Comparison of ENCODE assay signal across 18 cellular contexts in genomic region chr6:75632247-75632646, GRCh38. TPM values are rescaled to one million over a fixed set of nuclear protein-coding genes. Genes with fewer than 3 reads are reported as not detected.
DNase-seq lines count a peak whose midpoint lies in the region; ATAC-seq and TF ChIP-seq lines count a peak whose summit lies in the region.
"Had no signal": no experiment of that assay in that cellular context is flagged by ENCODE, and none has a peak within 500 bp of the region (broad histone marks: within the 10 kb centered on the region; RNA-seq: fewer than 3 reads in every experiment).

No MANE protein-coding gene starts in this region.

- H3K36me3 Mint-ChIP-seq in activated T-cell treated with anti-CD3 and anti-CD28 coated beads, Interleukin-2, amount 50 U/mL, for 24 hours (ENCODE audit: low read depth), result peaks cover 79% of the 10 kb centered on the region
- peaks cover 66% of the 10 kb centered on the region for H3K36me3 Mint-ChIP-seq in CD8-positive, alpha-beta T cell
- peaks cover 4% of the 10 kb centered on the region; the same call in 1 of the 2 replicates for H3K36me3 Mint-ChIP-seq in HFFc6 (ENCODE audit: low read depth)

- peaks cover 13% of the 10 kb centered on the region for H3K4me1 Mint-ChIP-seq in activated T-cell treated with anti-CD3 and anti-CD28 coated beads, Interleukin-2, amount 50 U/mL, for 24 hours (ENCODE audit: low read depth)
- peaks cover 25% of the 10 kb centered on the region for H3K4me1 Mint-ChIP-seq in CD8-positive, alpha-beta T cell (ENCODE audit: low read depth)
- peaks cover 8% of the 10 kb centered on the region for H3K4me1 Mint-ChIP-seq in HFFc6 (ENCODE audit: low read depth)

- TF ChIP-seq CTCF in CD8-positive, alpha-beta T cell (IDR thresholded peaks at IDR 0.05), result no peak
- no peak for TF ChIP-seq CTCF in HFFc6 (IDR thresholded peaks at IDR 0.05)

- POLR2A ChIA-PET in CD8-positive, alpha-beta T cell (lab: Charles Lee), result no interaction called here

- no peak for DNase-seq in activated T-cell treated with anti-CD3 and anti-CD28 coated beads, Interleukin-2, amount 50 U/mL, for 24 hours
- DNase-seq in activated T-cell treated with anti-CD3 and anti-CD28 coated beads for 4 hours (no peak), HFFc6 (no peak), erythroblast (lab: John Stamatoyannopoulos, UW) (peak; percentile 16 to 35), SHP77 treated with DMSO at 0.1 percent for 48 hours (lab: John Stamatoyannopoulos, UW) (no peak), hippocampal formation (lab: John Stamatoyannopoulos, UW) (no peak)
- DNase-seq in CD8-positive, alpha-beta T cell, result no peak
- DNase-seq: HCEC 1CT, NCI-H1048, NCI-H1436 treated with DMSO at 0.1 percent for 48 hours, NCI-H2081, NCI-H510A, NCI-H774, Right ventricle myocardium superior, SK-N-SH had no signal

- peaks cover 5% of the 10 kb centered on the region for H3K36me3 ChIP-seq in CD8-positive, alpha-beta T cell (ENCODE audit: insufficient read depth, low read length)

- ATAC-seq in CD8-positive, alpha-beta T cell, result no peak
- ATAC-seq in HG03432 (IDR thresholded peaks at IDR 0.05; ENCODE audit: unreplicated experiment), result no peak

- H3K4me3 ChIP-seq in CD8-positive, alpha-beta T cell (ENCODE audit: low read depth, low read length), result no peak overlapping the region
- H3K4me3 ChIP-seq: BLaER1 had no signal

- CTCF ChIA-PET in CD8-positive, alpha-beta T cell (lab: Charles Lee), result no interaction called here

- peak overlapping the region; percentile 2 for H3K27ac Mint-ChIP-seq in activated T-cell treated with anti-CD3 and anti-CD28 coated beads, Interleukin-2, amount 50 U/mL, for 24 hours
- peak overlapping the region; percentile 25 for H3K27ac Mint-ChIP-seq in CD8-positive, alpha-beta T cell
- H3K27ac Mint-ChIP-seq in HFFc6, result peak overlapping the region; percentile 38; the same call in 1 of the 2 replicates

- H3K27ac ChIP-seq in CD8-positive, alpha-beta T cell (ENCODE audit: low read depth, low read length), result no peak overlapping the region
- H3K27ac ChIP-seq: BLaER1, KMS-11 had no signal

- no peaks in the 10 kb centered on the region for H3K27me3 ChIP-seq in CD8-positive, alpha-beta T cell (ENCODE audit: insufficient read depth, low read length)
- H3K27me3 ChIP-seq: BLaER1 had no signal

- intact Hi-C loops in CD8-positive, alpha-beta T cell (cut with DNase I, micrococcal nuclease), result no loop called here

- H3K9me3 Mint-ChIP-seq in activated T-cell treated with anti-CD3 and anti-CD28 coated beads, Interleukin-2, amount 50 U/mL, for 24 hours, result no peaks in the 10 kb centered on the region
- no peaks in the 10 kb centered on the region for H3K9me3 Mint-ChIP-seq in CD8-positive, alpha-beta T cell
- no peaks in the 10 kb centered on the region for H3K9me3 Mint-ChIP-seq in HFFc6

- H3K27me3 Mint-ChIP-seq in activated T-cell treated with anti-CD3 and anti-CD28 coated beads, Interleukin-2, amount 50 U/mL, for 24 hours, result no peaks in the 10 kb centered on the region
- H3K27me3 Mint-ChIP-seq in CD8-positive, alpha-beta T cell (ENCODE audit: low read depth), result no peaks in the 10 kb centered on the region
- no peaks in the 10 kb centered on the region for H3K27me3 Mint-ChIP-seq in HFFc6 (ENCODE audit: insufficient read depth)

- H3K4me3 Mint-ChIP-seq in activated T-cell treated with anti-CD3 and anti-CD28 coated beads, Interleukin-2, amount 50 U/mL, for 24 hours, result no peak overlapping the region
- no peak overlapping the region for H3K4me3 Mint-ChIP-seq in CD8-positive, alpha-beta T cell
- no peak overlapping the region for H3K4me3 Mint-ChIP-seq in HFFc6

- H3K9me3 ChIP-seq in CD8-positive, alpha-beta T cell (ENCODE audit: low read length), result no peaks in the 10 kb centered on the region
- H3K9me3 ChIP-seq: BLaER1, SK-N-SH had no signal

- TF ChIP-seq POLR2A in erythroblast (IDR thresholded peaks at IDR 0.05; ENCODE audit: low read length), result no peak

- H3K4me1 ChIP-seq in CD8-positive, alpha-beta T cell (ENCODE audit: insufficient read depth, low read length), result no peaks in the 10 kb centered on the region
- H3K4me1 ChIP-seq: BLaER1 had no signal

RNA-seq across cellular contexts. Expression of gene SENP6, which starts 30.6 kb away (rescaled TPM):
- 10 to 100 TPM; 83.6 to 94.8 TPM for total RNA-seq in CD8-positive, alpha-beta T cell
- total RNA-seq in HFFc6 (2021; fragmentation: NEBNext Ultra II Directional; extraction: Animal tissue kit (Norgen Biotek cat#: 25700)), result 10 to 100 TPM; 52.0 to 63.1 (median 57.4) TPM

Comparison
In these comparisons a context has a peak if more than half of its experiments do, and no peak if none do; other contexts are left out.
1. DNase-seq: peak in erythroblast (2 of 2); none in activated T-cell treated with anti-CD3 and anti-CD28 coated beads, Interleukin-2, amount 50 U/mL, for 24 hours (single experiment), activated T-cell treated with anti-CD3 and anti-CD28 coated beads for 4 hours (single experiment), CD8-positive, alpha-beta T cell (0 of 7), HFFc6 (single experiment), SHP77 treated with DMSO at 0.1 percent for 48 hours (single experiment) and hippocampal formation (0 of 2).
2. Peak in every context shown above with its lines, with median percentiles within 50 percentile points of each other: H3K27ac Mint-ChIP-seq.